In the genomic region with DNA sequence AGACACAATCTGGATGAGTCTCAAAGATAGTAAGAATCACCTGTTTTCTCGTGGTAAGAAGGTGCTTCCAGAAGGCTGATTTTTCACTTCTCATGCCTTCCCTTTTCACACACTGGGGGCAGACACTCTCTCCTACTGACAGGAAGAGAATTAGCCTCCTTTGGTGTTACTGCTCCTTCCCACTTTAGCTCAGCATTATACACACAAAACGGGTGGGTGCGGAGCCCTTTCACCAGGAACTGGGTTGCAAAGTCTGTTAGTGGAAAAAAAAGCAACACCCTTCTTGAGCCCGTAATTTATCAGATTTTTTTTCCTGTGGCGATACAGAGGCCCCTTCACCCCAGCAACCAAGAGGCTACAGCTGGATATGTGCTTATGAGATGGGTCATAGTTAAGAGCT, we compare ENCODE assay signal across 27 cellular contexts.
"Had no signal": no experiment of that assay in that cellular context is flagged by ENCODE, and none has a peak within 500 bp of the region (broad histone marks: within the 10 kb centered on the region; RNA-seq: fewer than 3 reads in every experiment).

No MANE protein-coding gene starts in this region.

- ATAC-seq: activated naive CD8-positive, alpha-beta T cell treated with anti-CD3 and anti-CD28 coated beads, Interleukin-2, amount 50 U/mL, for 24 hours; activated T-helper 17 cell treated with anti-CD3 and anti-CD28 coated beads, Interleukin-2, amount 50 U/mL, for 72 hours; body of pancreas had no signal

- DNase-seq: activated CD4-positive, alpha-beta memory T cell treated with anti-CD3 and anti-CD28 coated beads, Interleukin-2, amount 10 ng/mL, durations not matched to agents 7 days and 5 days; activated CD4-positive, alpha-beta T cell treated with anti-CD3 and anti-CD28 coated beads for 1 hour; activated CD4-positive, alpha-beta T cell treated with anti-CD3 and anti-CD28 coated beads for 4 hours; activated CD4-positive, alpha-beta T cell treated with anti-CD3 and anti-CD28 coated beads, Interleukin-2, amount 10 ng/mL, durations not matched to agents 7 days and 5 days; activated CD4-positive, alpha-beta T cell treated with anti-CD3 and anti-CD28 coated beads, Interleukin-2, amount 50 U/mL, for 4 hours; activated CD8-positive, alpha-beta memory T cell treated with anti-CD3 and anti-CD28 coated beads, Interleukin-2, amount 50 U/mL, for 48 hours; activated effector memory CD4-positive, alpha-beta T cell treated with Interleukin-2 at 50 U/mL for 16 hours; activated gamma-delta T cell treated with Interleukin-2 at 50 U/mL for 16 hours; activated naive CD4-positive, alpha-beta T cell treated with Interleukin-2 at 50 U/mL for 16 hours; activated naive CD8-positive, alpha-beta T cell treated with anti-CD3 and anti-CD28 coated beads for 36 hours; activated naive CD8-positive, alpha-beta T cell treated with anti-CD3 and anti-CD28 coated beads, Interleukin-2, amount 50 U/mL, for 24 hours; activated T-cell treated with anti-CD3 and anti-CD28 coated beads for 4 hours; activated T-cell treated with anti-CD3 and anti-CD28 coated beads, Interleukin-2, amount 50 U/mL, for 24 hours; adrenal gland; aorta; body of pancreas; colonic mucosa; effector CD8-positive, alpha-beta T cell; foreskin fibroblast; T-helper 1 cell; T-helper 2 cell had no signal

- H3K27me3 ChIP-seq: adrenal gland, body of pancreas, colonic mucosa had no signal

- H3K36me3 ChIP-seq: colonic mucosa had no signal

- H3K9me3 ChIP-seq: adrenal gland, body of pancreas, colonic mucosa had no signal

- FAIRE-seq: endometrium, endothelial cell of umbilical vein, frontal cortex had no signal

- H3K27ac Mint-ChIP-seq: activated CD4-positive, alpha-beta memory T cell treated with anti-CD3 and anti-CD28 coated beads, Interleukin-2, amount 10 ng/mL, durations not matched to agents 7 days and 5 days; activated CD4-positive, alpha-beta T cell treated with anti-CD3 and anti-CD28 coated beads, Interleukin-2, amount 10 ng/mL, durations not matched to agents 7 days and 5 days; activated naive CD8-positive, alpha-beta T cell treated with anti-CD3 and anti-CD28 coated beads for 36 hours; activated naive CD8-positive, alpha-beta T cell treated with anti-CD3 and anti-CD28 coated beads, Interleukin-2, amount 50 U/mL, for 24 hours; activated T-cell treated with anti-CD3 and anti-CD28 coated beads, Interleukin-2, amount 50 U/mL, for 24 hours; activated T-helper 17 cell treated with anti-CD3 and anti-CD28 coated beads, Interleukin-2, amount 50 U/mL, for 72 hours had no signal

- H3K4me1 ChIP-seq: body of pancreas, colonic mucosa had no signal

- H3K4me3 Mint-ChIP-seq: activated CD4-positive, alpha-beta memory T cell treated with anti-CD3 and anti-CD28 coated beads, Interleukin-2, amount 10 ng/mL, durations not matched to agents 7 days and 5 days; activated CD4-positive, alpha-beta T cell treated with anti-CD3 and anti-CD28 coated beads, Interleukin-2, amount 10 ng/mL, durations not matched to agents 7 days and 5 days; activated naive CD4-positive, alpha-beta T cell treated with anti-CD3 and anti-CD28 coated beads, Interleukin-2, amount 50 U/mL, for 24 hours; activated naive CD8-positive, alpha-beta T cell treated with anti-CD3 and anti-CD28 coated beads for 36 hours; activated naive CD8-positive, alpha-beta T cell treated with anti-CD3 and anti-CD28 coated beads, Interleukin-2, amount 50 U/mL, for 24 hours; activated T-cell treated with anti-CD3 and anti-CD28 coated beads, Interleukin-2, amount 50 U/mL, for 24 hours; activated T-helper 17 cell treated with anti-CD3 and anti-CD28 coated beads, Interleukin-2, amount 50 U/mL, for 72 hours had no signal

- H3K4me3 ChIP-seq: adrenal gland, body of pancreas, colonic mucosa had no signal

- H3K27me3 Mint-ChIP-seq: activated CD4-positive, alpha-beta memory T cell treated with anti-CD3 and anti-CD28 coated beads, Interleukin-2, amount 10 ng/mL, durations not matched to agents 7 days and 5 days; activated CD4-positive, alpha-beta T cell treated with anti-CD3 and anti-CD28 coated beads, Interleukin-2, amount 10 ng/mL, durations not matched to agents 7 days and 5 days; activated naive CD4-positive, alpha-beta T cell treated with anti-CD3 and anti-CD28 coated beads, Interleukin-2, amount 50 U/mL, for 24 hours; activated naive CD8-positive, alpha-beta T cell treated with anti-CD3 and anti-CD28 coated beads for 36 hours; activated naive CD8-positive, alpha-beta T cell treated with anti-CD3 and anti-CD28 coated beads, Interleukin-2, amount 50 U/mL, for 24 hours; activated T-cell treated with anti-CD3 and anti-CD28 coated beads, Interleukin-2, amount 50 U/mL, for 24 hours; activated T-helper 17 cell treated with anti-CD3 and anti-CD28 coated beads, Interleukin-2, amount 50 U/mL, for 72 hours had no signal

- H3K36me3 Mint-ChIP-seq: activated naive CD8-positive, alpha-beta T cell treated with anti-CD3 and anti-CD28 coated beads for 36 hours had no signal

- H3K27ac ChIP-seq: adrenal gland, body of pancreas, colonic mucosa, epithelial cell of prostate had no signal

- H3K4me1 Mint-ChIP-seq: activated CD4-positive, alpha-beta memory T cell treated with anti-CD3 and anti-CD28 coated beads, Interleukin-2, amount 10 ng/mL, durations not matched to agents 7 days and 5 days; activated CD4-positive, alpha-beta T cell treated with anti-CD3 and anti-CD28 coated beads, Interleukin-2, amount 10 ng/mL, durations not matched to agents 7 days and 5 days; activated T-helper 17 cell treated with anti-CD3 and anti-CD28 coated beads, Interleukin-2, amount 50 U/mL, for 72 hours had no signal
